ENCODE assay signal across 15 cellular contexts in genomic region chr1:17516303-17517214, GRCh38. TPM values are rescaled to one million over a fixed set of nuclear protein-coding genes. Genes with fewer than 3 reads are reported as not detected.
DNase-seq lines count a peak whose midpoint lies in the region; ATAC-seq and TF ChIP-seq lines count a peak whose summit lies in the region.
"Had no signal": no experiment of that assay in that cellular context is flagged by ENCODE, and none has a peak within 500 bp of the region (broad histone marks: within the 10 kb centered on the region; RNA-seq: fewer than 3 reads in every experiment).

No MANE protein-coding gene starts in this region.

- H3K27me3 ChIP-seq in Caco-2 (replicated peaks; ENCODE audit: control insufficient read depth, insufficient read depth, low read length): no peaks in the 10 kb centered on the region
- H3K27me3 ChIP-seq in iPS-20b (ENCODE audit: insufficient read depth, low read length): no peaks in the 10 kb centered on the region
- H3K27me3 ChIP-seq in adrenal gland: no peaks in the 10 kb centered on the region
- H3K27me3 ChIP-seq: gastrocnemius medialis had no signal

- POLR2A ChIA-PET in Caco-2 (lab: Charles Lee): no interaction called here

- TF ChIP-seq POLR2A in adrenal gland (IDR thresholded peaks at IDR 0.05): no peak

- H3K27me3 Mint-ChIP-seq in Caco-2 (ENCODE audit: insufficient read depth, unreplicated experiment): no peaks in the 10 kb centered on the region
- H3K27me3 Mint-ChIP-seq in nephron progenitor cell (ENCODE audit: low read depth, poor library complexity): peaks cover 10% of the 10 kb centered on the region

- peak; percentile 54 to 59 for DNase-seq in Caco-2
- peak; percentile 3 for DNase-seq in NCI-H69 (lab: John Stamatoyannopoulos, UW)
- DNase-seq in nephron progenitor cell: peak; percentile 28
- no peak for DNase-seq in adrenal gland
- DNase-seq: activated CD4-positive, alpha-beta T cell treated with anti-CD3 and anti-CD28 coated beads, Interleukin-2, amount 10 ng/mL, durations not matched to agents 7 days and 5 days; activated T-cell treated with anti-CD3 and anti-CD28 coated beads, Interleukin-2, amount 50 U/mL, for 1 hour; Calu3; caudate nucleus; gastrocnemius medialis; NCI-H1092 treated with DMSO at 0.1 percent for 48 hours; SHP77 had no signal

- H3K27ac ChIP-seq in iPS-20b (ENCODE audit: low read length) (no peak overlapping the region), adrenal gland (no peak overlapping the region)
- H3K27ac ChIP-seq: gastrocnemius medialis had no signal

- BruUV-seq in Caco-2 (replicated peaks; lab: Mats Ljungman, UMichigan): no TSS peak

- H3K4me1 ChIP-seq in Caco-2 (peaks cover 15% of the 10 kb centered on the region; the same call in 1 of the 2 replicates), iPS-20b (ENCODE audit: insufficient read depth, low read length) (peaks cover 15% of the 10 kb centered on the region; the same call in 1 of the 2 replicates), adrenal gland (replicated peaks in 1 of 2) (no peaks in the 10 kb centered on the region)

- CTCF ChIA-PET in Caco-2 (lab: Charles Lee): interaction anchor here (0.6 to 0.9 kb wide), 2 partner anchors 10 to 14 kb away, joined by 3 read pairs; no protein-coding TSS in a partner anchor

- no peak for ATAC-seq in GM19452 (IDR thresholded peaks at IDR 0.05; ENCODE audit: unreplicated experiment)
- ATAC-seq in HG03196 (IDR thresholded peaks at IDR 0.05; ENCODE audit: unreplicated experiment): no peak
- no peak for ATAC-seq in HG03354 (IDR thresholded peaks at IDR 0.05; ENCODE audit: poor library complexity, severe bottlenecking, unreplicated experiment)

- WGBS in adrenal gland, 4 donors: 48 to 58% (median 55%) methylated on average over 12 to 13 of the region's 13 CpGs

- no peaks in the 10 kb centered on the region for H3K9me3 ChIP-seq in Caco-2
- H3K9me3 ChIP-seq in iPS-20b (ENCODE audit: insufficient read depth, low read depth, low read length): no peaks in the 10 kb centered on the region
- no peaks in the 10 kb centered on the region for H3K9me3 ChIP-seq in adrenal gland (replicated peaks in 1 of 3)
- H3K9me3 ChIP-seq: gastrocnemius medialis had no signal

- H3K9me3 Mint-ChIP-seq in Caco-2 (ENCODE audit: unreplicated experiment) (no peaks in the 10 kb centered on the region), nephron progenitor cell (no peaks in the 10 kb centered on the region)
- H3K9me3 Mint-ChIP-seq: activated CD4-positive, alpha-beta T cell treated with anti-CD3 and anti-CD28 coated beads, Interleukin-2, amount 10 ng/mL, durations not matched to agents 7 days and 5 days had no signal

- H3K4me3 ChIP-seq in Caco-2 (ENCODE audit: low read depth, low read length) (no peak overlapping the region), iPS-20b (ENCODE audit: low read length) (no peak overlapping the region), adrenal gland (no peak overlapping the region)
- H3K4me3 ChIP-seq: gastrocnemius medialis had no signal

- H3K36me3 ChIP-seq in Caco-2 (ENCODE audit: control insufficient read depth, insufficient read depth, low read length): no peaks in the 10 kb centered on the region
- no peaks in the 10 kb centered on the region for H3K36me3 ChIP-seq in iPS-20b (ENCODE audit: insufficient read depth, low read depth, low read length)
- no peaks in the 10 kb centered on the region for H3K36me3 ChIP-seq in adrenal gland (replicated peaks in 1 of 2)
- H3K36me3 ChIP-seq: gastrocnemius medialis had no signal

- H3K4me3 Mint-ChIP-seq in Caco-2 (ENCODE audit: unreplicated experiment) (no peak overlapping the region), nephron progenitor cell (no peak overlapping the region)
- H3K4me3 Mint-ChIP-seq: activated CD4-positive, alpha-beta T cell treated with anti-CD3 and anti-CD28 coated beads, Interleukin-2, amount 10 ng/mL, durations not matched to agents 7 days and 5 days had no signal

- H3K27ac Mint-ChIP-seq in Caco-2 (ENCODE audit: unreplicated experiment) (peak overlapping the region; percentile 61), nephron progenitor cell (no peak overlapping the region)
- H3K27ac Mint-ChIP-seq: activated CD4-positive, alpha-beta T cell treated with anti-CD3 and anti-CD28 coated beads, Interleukin-2, amount 10 ng/mL, durations not matched to agents 7 days and 5 days had no signal

- no peaks in the 10 kb centered on the region for H3K36me3 Mint-ChIP-seq in Caco-2 (ENCODE audit: insufficient read depth, unreplicated experiment)
- H3K36me3 Mint-ChIP-seq in nephron progenitor cell (ENCODE audit: low read depth): no peaks in the 10 kb centered on the region

- intact Hi-C loops in Caco-2 (cut with micrococcal nuclease; ENCODE audit: unreplicated experiment): no loop called here
- intact Hi-C loops in adrenal gland (cut with DNase I): no loop called here

- H3K4me1 Mint-ChIP-seq in Caco-2 (ENCODE audit: low read depth, unreplicated experiment): peaks cover 7% of the 10 kb centered on the region
- H3K4me1 Mint-ChIP-seq in nephron progenitor cell: peaks cover 40% of the 10 kb centered on the region
- H3K4me1 Mint-ChIP-seq: activated CD4-positive, alpha-beta T cell treated with anti-CD3 and anti-CD28 coated beads, Interleukin-2, amount 10 ng/mL, durations not matched to agents 7 days and 5 days had no signal

- TF ChIP-seq CTCF in Caco-2 (IDR thresholded peaks at IDR 0.05; ENCODE audit: insufficient read depth in 1 of 2, low read depth in 1 of 2, low read length in 1 of 2, severe bottlenecking in 1 of 2, unreplicated experiment in 1 of 2) (no peak), nephron progenitor cell (IDR thresholded peaks at IDR 0.05) (no peak), adrenal gland (IDR thresholded peaks at IDR 0.05) (no peak)

- H3K9ac ChIP-seq in iPS-20b (ENCODE audit: low read depth, low read length): peak overlapping the region; percentile 30; the same call in 1 of the 2 replicates

RNA-seq across cellular contexts. Expression of gene ARHGEF10L, which starts 22.9 kb away (rescaled TPM):
- 31.3 and 34.0 TPM in 2 replicates for total RNA-seq in Caco-2 (2022)
- 10 to 100 TPM; 18.2 to 53.9 (median 33.6) TPM for total RNA-seq in adrenal gland
- polyA plus RNA-seq in adrenal gland: 10 to 100 TPM in 2 of 3 donors, 1 to 10 TPM in 1; 5.0 to 54.9 (median 28.9) TPM
- total RNA-seq: activated CD4-positive, alpha-beta T cell treated with anti-CD3 and anti-CD28 coated beads, Interleukin-2, amount 10 ng/mL, durations not matched to agents 7 days and 5 days had no signal

Comparison
In these comparisons a context has a peak if more than half of its experiments do, and no peak if none do; other contexts are left out.
1. DNase-seq: peak in Caco-2 (2 of 2), NCI-H69 (single experiment) and nephron progenitor cell (single experiment); none in adrenal gland (0 of 7).